In genomic region chr14:63367742-63368364, GRCh38 we compare ENCODE assay signal across 20 cellular contexts. TPM values are rescaled to one million over a fixed set of nuclear protein-coding genes. Genes with fewer than 3 reads are reported as not detected.
"Had no signal": no experiment of that assay in that cellular context is flagged by ENCODE, and none has a peak within 500 bp of the region (broad histone marks: within the 10 kb centered on the region; RNA-seq: fewer than 3 reads in every experiment).

No MANE protein-coding gene starts in this region.

- H3K9me3 Mint-ChIP-seq: activated T-helper 2 cell treated with anti-CD3 and anti-CD28 coated beads, Interferon-gamma antibody, Interleukin-2, Interleukin-4, amounts not matched to agents 10 μg/mL and 5 μg/mL and 100 μg/mL, durations not matched to agents 14 hours and 24 hours and 36 hours had no signal

- DNase-seq: activated naive CD4-positive, alpha-beta T cell treated with anti-CD3 and anti-CD28 coated beads, Interleukin-2, amount 10 ng/mL, durations not matched to agents 7 days and 5 days; central memory CD4-positive, alpha-beta T cell; gastrocnemius medialis; heart right ventricle; islet precursor cell; left lung; mucosa of descending colon; natural killer cell; nucleus accumbens; psoas muscle; sigmoid colon; stimulated activated CD4-positive, alpha-beta T cell treated with anti-CD3 and anti-CD28 coated beads, Interleukin-2, amount 100 ng/mL, for 48 hours; stimulated activated naive CD4-positive, alpha-beta T cell treated with Interleukin-2 at 50 U/mL for 16 hours; trophoblast cell had no signal

- H3K4me3 ChIP-seq: gastrocnemius medialis, heart right ventricle, left lung, mucosa of descending colon, psoas muscle, sigmoid colon had no signal

- H3K36me3 ChIP-seq: gastrocnemius medialis, left lung had no signal

- H3K27me3 Mint-ChIP-seq: activated naive CD4-positive, alpha-beta T cell treated with anti-CD3 and anti-CD28 coated beads, Interleukin-2, amount 10 ng/mL, durations not matched to agents 7 days and 5 days; dendritic cell treated with granulocyte-macrophage colony-stimulating factor and Interleukin-4, amounts not matched to agents 40 ng/mL and 50 ng/mL, for 4 days had no signal

- ATAC-seq: activated CD4-positive, CD25-positive, alpha-beta regulatory T cell treated with anti-CD3 and anti-CD28 coated beads, Interleukin-2, amount 50 U/mL, for 24 hours; esophagus mucosa; gastrocnemius medialis; heart right ventricle; left lung; mucosa of descending colon; natural killer cell; psoas muscle had no signal

- H3K9me3 ChIP-seq: gastrocnemius medialis, psoas muscle had no signal

- H3K4me1 Mint-ChIP-seq: activated naive CD4-positive, alpha-beta T cell treated with anti-CD3 and anti-CD28 coated beads, Interleukin-2, amount 10 ng/mL, durations not matched to agents 7 days and 5 days had no signal

- H3K27ac Mint-ChIP-seq: activated naive CD4-positive, alpha-beta T cell treated with anti-CD3 and anti-CD28 coated beads, Interleukin-2, amount 10 ng/mL, durations not matched to agents 7 days and 5 days; activated T-helper 2 cell treated with anti-CD3 and anti-CD28 coated beads, Interferon-gamma antibody, Interleukin-2, Interleukin-4, amounts not matched to agents 10 μg/mL and 5 μg/mL and 100 μg/mL, durations not matched to agents 14 hours and 24 hours and 36 hours; dendritic cell treated with granulocyte-macrophage colony-stimulating factor and Interleukin-4, amounts not matched to agents 40 ng/mL and 50 ng/mL, for 4 days; natural killer cell had no signal

- H3K4me1 ChIP-seq: gastrocnemius medialis, heart right ventricle, left lung, psoas muscle, sigmoid colon had no signal

- H3K4me3 Mint-ChIP-seq: activated naive CD4-positive, alpha-beta T cell treated with anti-CD3 and anti-CD28 coated beads, Interleukin-2, amount 10 ng/mL, durations not matched to agents 7 days and 5 days; dendritic cell treated with granulocyte-macrophage colony-stimulating factor and Interleukin-4, amounts not matched to agents 40 ng/mL and 50 ng/mL, for 4 days; natural killer cell had no signal

- H3K27me3 ChIP-seq: gastrocnemius medialis, heart right ventricle, left lung, sigmoid colon had no signal

- H3K27ac ChIP-seq: gastrocnemius medialis, heart right ventricle, left lung, psoas muscle, sigmoid colon had no signal

RNA-seq across cellular contexts. Expression of gene GPHB5, which starts 49.1 kb away (rescaled TPM):
- total RNA-seq: activated T-helper 2 cell treated with anti-CD3 and anti-CD28 coated beads, Interferon-gamma antibody, Interleukin-2, Interleukin-4, amounts not matched to agents 10 μg/mL and 5 μg/mL and 100 μg/mL, durations not matched to agents 14 hours and 24 hours and 36 hours; esophagus mucosa; gastrocnemius medialis; heart right ventricle; left lung; mucosa of descending colon; natural killer cell; psoas muscle; sigmoid colon; T-helper 2 cell treated with Interferon-gamma antibody and Interleukin-4, amounts not matched to agents 100 ng/mL and 5 ng/mL, for 36 hours had no signal
- polyA plus RNA-seq: adipose tissue, heart right ventricle, psoas muscle, sigmoid colon had no signal
